ENCODE assay signal across 22 cellular contexts in the genomic region with DNA sequence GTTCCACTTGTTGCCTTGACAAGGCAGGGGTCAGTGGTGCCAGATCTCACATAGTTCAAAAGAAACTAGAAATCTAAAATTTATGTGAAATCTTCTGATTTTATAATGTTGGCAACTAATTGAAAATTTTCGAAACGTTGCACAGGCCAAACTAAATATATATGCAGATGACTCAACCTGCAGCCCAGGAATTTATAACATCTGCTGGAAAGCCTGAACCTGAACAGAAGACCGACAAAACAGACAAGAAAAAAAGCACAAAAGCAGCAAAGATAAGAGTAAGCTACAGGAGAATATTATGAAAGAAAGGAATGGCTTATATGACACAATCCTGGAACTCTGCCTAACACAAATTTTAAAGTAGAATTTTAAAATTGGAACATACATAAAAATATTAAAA.
"Had no signal": no experiment of that assay in that cellular context is flagged by ENCODE, and none has a peak within 500 bp of the region (broad histone marks: within the 10 kb centered on the region; RNA-seq: fewer than 3 reads in every experiment).

No MANE protein-coding gene starts in this region.

- H3K27ac ChIP-seq: gastrocnemius medialis, prostate gland, skin epidermis, vagina had no signal

- H3K9me3 ChIP-seq: prostate gland had no signal

- H3K4me3 Mint-ChIP-seq: activated CD4-positive, alpha-beta T cell treated with anti-CD3 and anti-CD28 coated beads, Interleukin-2, amount 10 ng/mL, durations not matched to agents 7 days and 5 days; activated CD8-positive, alpha-beta T cell treated with anti-CD3 and anti-CD28 coated beads, Interleukin-2, amount 10 ng/mL, durations not matched to agents 7 days and 5 days; activated T-cell treated with anti-CD3 and anti-CD28 coated beads, Interleukin-2, amount 50 U/mL, for 4 hours; neural crest cell; stimulated activated naive CD8-positive, alpha-beta T cell treated with anti-CD3 and anti-CD28 coated beads, Interleukin-15, Interleukin-2, amounts not matched to agents 100 ng/mL and 50 ng/mL, for 24 hours; T-helper 1 cell treated with Interleukin-12 subunit alpha and Interleukin-12 subunit beta and Interleukin-4 antibody, amounts not matched to agents 30 μg/mL and 1 μg/mL, for 36 hours had no signal

- ATAC-seq: activated CD4-positive, CD25-positive, alpha-beta regulatory T cell treated with anti-CD3 and anti-CD28 coated beads, Interleukin-2, amount 50 U/mL, for 24 hours; activated CD8-positive, alpha-beta T cell treated with anti-CD3 and anti-CD28 coated beads, Interleukin-2, amount 10 ng/mL, durations not matched to agents 7 days and 5 days; activated T-cell treated with anti-CD3 and anti-CD28 coated beads, Interleukin-2, amount 50 U/mL, for 4 hours; esophagus mucosa; gastrocnemius medialis; left lobe of liver; right cardiac atrium had no signal

- DNase-seq: activated CD4-positive, alpha-beta T cell treated with anti-CD3 and anti-CD28 coated beads, Interleukin-2, amount 10 ng/mL, durations not matched to agents 7 days and 5 days; activated CD8-positive, alpha-beta T cell treated with anti-CD3 and anti-CD28 coated beads, Interleukin-2, amount 10 ng/mL, durations not matched to agents 7 days and 5 days; activated effector memory CD4-positive, alpha-beta T cell treated with Interleukin-2 at 50 U/mL for 16 hours; activated naive CD4-positive, alpha-beta T cell treated with anti-CD3 and anti-CD28 coated beads, Interleukin-2, amount 50 U/mL, for 16 hours; activated T-cell treated with anti-CD3 and anti-CD28 coated beads, Interleukin-2, amount 50 U/mL, for 4 hours; amniotic stem cell; effector CD4-positive, alpha-beta T cell; gastrocnemius medialis; head of caudate nucleus; kidney; midbrain; right cardiac atrium; trophoblast cell had no signal

- H3K4me3 ChIP-seq: gastrocnemius medialis, prostate gland, skin epidermis, vagina had no signal

- H3K27me3 ChIP-seq: gastrocnemius medialis, vagina had no signal

- H3K27ac Mint-ChIP-seq: activated CD4-positive, alpha-beta T cell treated with anti-CD3 and anti-CD28 coated beads, Interleukin-2, amount 10 ng/mL, durations not matched to agents 7 days and 5 days; activated CD8-positive, alpha-beta T cell treated with anti-CD3 and anti-CD28 coated beads, Interleukin-2, amount 10 ng/mL, durations not matched to agents 7 days and 5 days; stimulated activated naive CD8-positive, alpha-beta T cell treated with anti-CD3 and anti-CD28 coated beads, Interleukin-15, Interleukin-2, amounts not matched to agents 100 ng/mL and 50 ng/mL, for 24 hours; T-helper 1 cell treated with Interleukin-12 subunit alpha and Interleukin-12 subunit beta and Interleukin-4 antibody, amounts not matched to agents 30 μg/mL and 1 μg/mL, for 36 hours had no signal

- H3K4me1 Mint-ChIP-seq: activated CD4-positive, alpha-beta T cell treated with anti-CD3 and anti-CD28 coated beads, Interleukin-2, amount 10 ng/mL, durations not matched to agents 7 days and 5 days; neural crest cell had no signal
